In genomic region chrX:42143866-42144592, GRCh38 we compare ENCODE assay signal across 34 cellular contexts.
DNase-seq lines count a peak whose midpoint lies in the region; ATAC-seq, FAIRE-seq and TF ChIP-seq lines count a peak whose summit lies in the region.
"Had no signal": no experiment of that assay in that cellular context is flagged by ENCODE, and none has a peak within 500 bp of the region (broad histone marks: within the 10 kb centered on the region; RNA-seq: fewer than 3 reads in every experiment).

No MANE protein-coding gene starts in this region.

- no peaks in the 10 kb centered on the region for H3K79me1 ChIP-seq in mesendoderm (ENCODE audit: low read length)

- H3K27me3 Mint-ChIP-seq in astrocyte (ENCODE audit: low read depth, unreplicated experiment) = no peaks in the 10 kb centered on the region
- peaks cover 2% of the 10 kb centered on the region for H3K27me3 Mint-ChIP-seq in neural progenitor cell (ENCODE audit: insufficient read depth, low read depth)
- no peaks in the 10 kb centered on the region for H3K27me3 Mint-ChIP-seq in activated naive CD4-positive, alpha-beta T cell treated with anti-CD3 and anti-CD28 coated beads for 36 hours (ENCODE audit: low read depth)
- H3K27me3 Mint-ChIP-seq: activated naive CD8-positive, alpha-beta T cell treated with anti-CD3 and anti-CD28 coated beads for 36 hours; CD4-positive, alpha-beta memory T cell had no signal

- ATAC-seq in right cardiac atrium = no peak
- ATAC-seq: A549, foreskin keratinocyte, GM12878, lower lobe of right lung, upper lobe of right lung had no signal

- TF ChIP-seq CTCF in cardiac muscle cell (IDR thresholded peaks at IDR 0.05; ENCODE audit: low read depth, low read length) (no peak), astrocyte (IDR thresholded peaks at IDR 0.05; ENCODE audit: insufficient read depth, low read depth, low read length) (no peak), neural progenitor cell (IDR thresholded peaks at IDR 0.05) (no peak)

- H3K9me3 Mint-ChIP-seq in astrocyte (ENCODE audit: unreplicated experiment) (no peaks in the 10 kb centered on the region), neural progenitor cell (no peaks in the 10 kb centered on the region)
- peaks cover 5% of the 10 kb centered on the region for H3K9me3 Mint-ChIP-seq in activated naive CD4-positive, alpha-beta T cell treated with anti-CD3 and anti-CD28 coated beads for 36 hours

- WGBS in right cardiac atrium = 27% methylated on average over 5 of the region's 5 CpGs
- WGBS in mesodermal cell (ENCODE audit: insufficient coverage in 2 of 2), 2 experiments = 40 to 80% methylated on average over 1 of the region's 5 CpGs
- no CpG with 5 or more reads among the region's 5 CpGs for WGBS in mesendoderm (ENCODE audit: extremely low coverage, insufficient coverage, low lambda C conversion rate)

- H2AFZ ChIP-seq in astrocyte (ENCODE audit: low read depth, low read length) = no peak overlapping the region
- no peak overlapping the region for H2AFZ ChIP-seq in neural progenitor cell (replicated peaks)

- H3K56ac ChIP-seq in mesendoderm (ENCODE audit: low read length) = no peak overlapping the region

- DNase-seq in cardiac muscle cell (ENCODE audit: low read depth in 1 of 2, low spot score in 1 of 2) = peak in 1 of 2 donors; percentile 35
- DNase-seq in right cardiac atrium = no peak
- no peak for DNase-seq in astrocyte (ENCODE audit: low read depth)
- DNase-seq in mesendoderm = no peak
- no peak for DNase-seq in neural progenitor cell (ENCODE audit: low spot score)
- no peak for DNase-seq in activated naive CD4-positive, alpha-beta T cell treated with anti-CD3 and anti-CD28 coated beads for 36 hours
- DNase-seq in activated CD4-positive, alpha-beta T cell treated with anti-CD3 and anti-CD28 coated beads, Interleukin-2, amount 50 U/mL, for 48 hours = no peak
- DNase-seq: activated CD4-positive, alpha-beta T cell treated with anti-CD3 and anti-CD28 coated beads for 4 hours; activated naive CD8-positive, alpha-beta T cell treated with anti-CD3 and anti-CD28 coated beads for 36 hours; aorta; caudate nucleus; CD4-positive, alpha-beta memory T cell; foreskin keratinocyte; GOT3; KG1; kidney glomerular epithelial cell; lower lobe of right lung; MG63; NCI-H1105; NCI-H187 treated with DMSO at 0.1 percent for 48 hours; NCI-H446; ovary; stimulated activated naive CD4-positive, alpha-beta T cell; T-helper 9 cell; upper lobe of right lung; WERI-Rb-1 had no signal

- no peak overlapping the region for H2BK15ac ChIP-seq in mesendoderm (replicated peaks; ENCODE audit: low read depth)

- peaks cover 10% of the 10 kb centered on the region for H3F3A ChIP-seq in neural progenitor cell (ENCODE audit: low read depth)

- intact Hi-C loops in right cardiac atrium (cut with DNase I) = no loop called here
- intact Hi-C loops in activated naive CD4-positive, alpha-beta T cell treated with anti-CD3 and anti-CD28 coated beads for 36 hours (cut with micrococcal nuclease) = no loop called here

- FAIRE-seq in astrocyte (lab: Jason Lieb, UNC) = peak; percentile 96
- FAIRE-seq: A549, endometrium, GM12878 had no signal

- H2BK120ac ChIP-seq in mesendoderm (ENCODE audit: low read depth, low read length) = no peak overlapping the region

- H4K8ac ChIP-seq in mesendoderm (ENCODE audit: low read depth, low read length) = no peak overlapping the region

- H2AK5ac ChIP-seq in mesendoderm (ENCODE audit: low read length) = no peak overlapping the region

- H3K4ac ChIP-seq in mesendoderm (ENCODE audit: low read depth, low read length) = no peak overlapping the region

- H3K36me3 ChIP-seq in cardiac muscle cell = no peaks in the 10 kb centered on the region
- H3K36me3 ChIP-seq in astrocyte (ENCODE audit: insufficient read depth, low read length) = no peaks in the 10 kb centered on the region
- no peaks in the 10 kb centered on the region for H3K36me3 ChIP-seq in mesodermal cell (ENCODE audit: control insufficient read depth, insufficient read depth, low read length)
- no peaks in the 10 kb centered on the region for H3K36me3 ChIP-seq in mesendoderm (ENCODE audit: control insufficient read depth, insufficient read depth, low read length)
- no peaks in the 10 kb centered on the region for H3K36me3 ChIP-seq in neural progenitor cell
- H3K36me3 ChIP-seq: esophagus muscularis mucosa, lower lobe of right lung, MG63, ovary, SJSA1, upper lobe of right lung, WERI-Rb-1 had no signal

- H3K36me3 Mint-ChIP-seq in astrocyte (ENCODE audit: low read depth, unreplicated experiment) = no peaks in the 10 kb centered on the region
- H3K36me3 Mint-ChIP-seq in neural progenitor cell = no peaks in the 10 kb centered on the region
- H3K36me3 Mint-ChIP-seq in activated naive CD4-positive, alpha-beta T cell treated with anti-CD3 and anti-CD28 coated beads for 36 hours (ENCODE audit: low read depth) = peaks cover 2% of the 10 kb centered on the region

- H3K4me3 ChIP-seq in cardiac muscle cell = no peak overlapping the region
- H3K4me3 ChIP-seq in right cardiac atrium (ENCODE audit: low read length) = no peak overlapping the region
- H3K4me3 ChIP-seq in astrocyte (ENCODE audit: insufficient read depth, low read depth, low read length) = no peak overlapping the region
- no peak overlapping the region for H3K4me3 ChIP-seq in mesodermal cell (ENCODE audit: extremely low read depth, insufficient read depth, low read length, poor library complexity, severe bottlenecking)
- no peak overlapping the region for H3K4me3 ChIP-seq in mesendoderm (ENCODE audit: low read length)
- no peak overlapping the region for H3K4me3 ChIP-seq in neural progenitor cell
- H3K4me3 ChIP-seq: A549, esophagus muscularis mucosa, GM12878, lower lobe of right lung, MG63, ovary, SJSA1, skin epidermis, upper lobe of right lung had no signal

- CTCF ChIA-PET in activated naive CD4-positive, alpha-beta T cell treated with anti-CD3 and anti-CD28 coated beads for 36 hours (lab: Charles Lee) = no interaction called here

- H3K4me1 ChIP-seq in cardiac muscle cell (ENCODE audit: low read depth) = peaks cover 14% of the 10 kb centered on the region
- H3K4me1 ChIP-seq in right cardiac atrium (ENCODE audit: control insufficient read depth, insufficient read depth, low read length) = no peaks in the 10 kb centered on the region
- H3K4me1 ChIP-seq in astrocyte (ENCODE audit: insufficient read depth, low read length) = no peaks in the 10 kb centered on the region
- H3K4me1 ChIP-seq in mesodermal cell (ENCODE audit: control insufficient read depth, insufficient read depth, low read length, poor library complexity, severe bottlenecking) = no peaks in the 10 kb centered on the region
- no peaks in the 10 kb centered on the region for H3K4me1 ChIP-seq in mesendoderm (ENCODE audit: control insufficient read depth, low read depth, low read length)
- peaks cover 23% of the 10 kb centered on the region for H3K4me1 ChIP-seq in neural progenitor cell
- H3K4me1 ChIP-seq: A549, esophagus muscularis mucosa, foreskin keratinocyte, lower lobe of right lung, SJSA1, upper lobe of right lung had no signal

- H3K9ac ChIP-seq in astrocyte (ENCODE audit: low read length) (no peak overlapping the region), mesendoderm (ENCODE audit: low read length) (no peak overlapping the region), neural progenitor cell (no peak overlapping the region)

- peak overlapping the region; percentile 37 for H3K27ac ChIP-seq in cardiac muscle cell
- H3K27ac ChIP-seq in right cardiac atrium (ENCODE audit: low read length) = no peak overlapping the region
- no peak overlapping the region for H3K27ac ChIP-seq in astrocyte (ENCODE audit: low read depth, low read length)
- peak overlapping the region; percentile 62 for H3K27ac ChIP-seq in mesodermal cell (ENCODE audit: low read depth, low read length, severe bottlenecking)
- no peak overlapping the region for H3K27ac ChIP-seq in mesendoderm (ENCODE audit: low read depth, low read length)
- H3K27ac ChIP-seq in neural progenitor cell = no peak overlapping the region
- H3K27ac ChIP-seq: A549, esophagus muscularis mucosa, foreskin keratinocyte, lower lobe of right lung, ovary, SJSA1, skin epidermis, upper lobe of right lung, WERI-Rb-1 had no signal

- H3K4me3 Mint-ChIP-seq in astrocyte (ENCODE audit: unreplicated experiment) = no peak overlapping the region
- H3K4me3 Mint-ChIP-seq in neural progenitor cell = no peak overlapping the region
- H3K4me3 Mint-ChIP-seq in activated naive CD4-positive, alpha-beta T cell treated with anti-CD3 and anti-CD28 coated beads for 36 hours = no peak overlapping the region
- H3K4me3 Mint-ChIP-seq: activated naive CD8-positive, alpha-beta T cell treated with anti-CD3 and anti-CD28 coated beads for 36 hours; CD4-positive, alpha-beta memory T cell had no signal

- peak overlapping the region; percentile 79 for H3K27ac Mint-ChIP-seq in astrocyte (ENCODE audit: unreplicated experiment)
- no peak overlapping the region for H3K27ac Mint-ChIP-seq in neural progenitor cell
- H3K27ac Mint-ChIP-seq in activated naive CD4-positive, alpha-beta T cell treated with anti-CD3 and anti-CD28 coated beads for 36 hours = no peak overlapping the region
- H3K27ac Mint-ChIP-seq: activated naive CD8-positive, alpha-beta T cell treated with anti-CD3 and anti-CD28 coated beads for 36 hours; activated T-helper 2 cell treated with anti-CD3 and anti-CD28 coated beads, Interferon-gamma antibody, Interleukin-2, Interleukin-4, amounts not matched to agents 10 μg/mL and 5 μg/mL and 100 μg/mL, durations not matched to agents 14 hours and 24 hours and 36 hours had no signal

- H3K9me3 ChIP-seq in cardiac muscle cell (ENCODE audit: low read depth) (no peaks in the 10 kb centered on the region), right cardiac atrium (ENCODE audit: control insufficient read depth, low read length) (no peaks in the 10 kb centered on the region), astrocyte (ENCODE audit: insufficient read depth, low read depth, low read length) (no peaks in the 10 kb centered on the region), mesodermal cell (ENCODE audit: control insufficient read depth, low read length) (no peaks in the 10 kb centered on the region), neural progenitor cell (ENCODE audit: low read depth) (no peaks in the 10 kb centered on the region)
- H3K9me3 ChIP-seq: A549, lower lobe of right lung, MG63, ovary, SJSA1, upper lobe of right lung had no signal

- H3K27me3 ChIP-seq in cardiac muscle cell (no peaks in the 10 kb centered on the region), right cardiac atrium (ENCODE audit: control insufficient read depth, insufficient read depth) (no peaks in the 10 kb centered on the region), astrocyte (ENCODE audit: insufficient read depth, low read length) (no peaks in the 10 kb centered on the region), mesendoderm (ENCODE audit: insufficient read depth, low read length, poor library complexity) (no peaks in the 10 kb centered on the region), neural progenitor cell (no peaks in the 10 kb centered on the region)
- H3K27me3 ChIP-seq: esophagus muscularis mucosa, foreskin keratinocyte, MG63, ovary, SJSA1, upper lobe of right lung had no signal

- no peak overlapping the region for H2BK5ac ChIP-seq in mesendoderm (ENCODE audit: low read length)

- H3K4me1 Mint-ChIP-seq in astrocyte (ENCODE audit: low read depth, unreplicated experiment) (peaks cover 5% of the 10 kb centered on the region), neural progenitor cell (peaks cover 4% of the 10 kb centered on the region)
- no peaks in the 10 kb centered on the region for H3K4me1 Mint-ChIP-seq in activated naive CD4-positive, alpha-beta T cell treated with anti-CD3 and anti-CD28 coated beads for 36 hours (ENCODE audit: low read depth)
- H3K4me1 Mint-ChIP-seq: activated naive CD8-positive, alpha-beta T cell treated with anti-CD3 and anti-CD28 coated beads for 36 hours; CD4-positive, alpha-beta memory T cell had no signal

- H4K5ac ChIP-seq in mesendoderm (ENCODE audit: low read length) = no peak overlapping the region

- H3K4me2 ChIP-seq in astrocyte (ENCODE audit: low read length) (no peak overlapping the region), mesendoderm (ENCODE audit: low read length) (no peak overlapping the region), neural progenitor cell (no peak overlapping the region)
- H3K4me2 ChIP-seq: A549 had no signal

- H3K18ac ChIP-seq in mesendoderm (ENCODE audit: low read length) = no peak overlapping the region

- H3K79me2 ChIP-seq in astrocyte (ENCODE audit: insufficient read depth, low read length) = no peaks in the 10 kb centered on the region
- no peaks in the 10 kb centered on the region for H3K79me2 ChIP-seq in mesendoderm (ENCODE audit: control insufficient read depth, insufficient read depth, low read length)
- no peaks in the 10 kb centered on the region for H3K79me2 ChIP-seq in neural progenitor cell (ENCODE audit: low read depth)

- no peak overlapping the region for H3K23ac ChIP-seq in mesendoderm (ENCODE audit: low read length)

- no peaks in the 10 kb centered on the region for H4K20me1 ChIP-seq in astrocyte (ENCODE audit: insufficient read depth, low read length)
- H4K20me1 ChIP-seq in neural progenitor cell (ENCODE audit: low read depth) = no peaks in the 10 kb centered on the region

Comparison
In these comparisons a context has a peak if more than half of its experiments do, and no peak if none do; other contexts are left out.
1. H3K27ac ChIP-seq: peak in cardiac muscle cell (single experiment) and mesodermal cell (single experiment); none in right cardiac atrium (single experiment), astrocyte (single experiment), mesendoderm (single experiment) and neural progenitor cell (single experiment).